ENCODE assay signal across 10 cellular contexts in the genomic region with DNA sequence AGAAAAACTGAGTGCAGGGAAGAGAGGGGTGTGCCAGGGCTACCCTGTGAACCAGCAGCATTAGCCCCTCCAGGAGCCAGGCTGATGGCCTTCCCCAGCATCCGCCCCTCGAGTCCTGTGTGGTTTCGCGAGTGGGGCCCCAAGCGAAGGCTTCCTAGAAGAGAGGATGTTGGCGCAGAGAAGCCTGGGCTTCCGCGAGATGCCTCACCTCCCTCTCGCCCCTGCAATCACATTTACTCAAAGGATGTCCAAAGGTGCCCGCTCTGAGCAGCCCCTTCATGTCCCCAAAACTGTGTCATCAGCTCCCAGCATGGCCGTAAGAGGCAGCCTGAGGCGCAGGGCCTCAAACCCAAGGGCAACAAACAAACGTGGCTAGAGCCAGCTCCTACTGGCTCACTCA.
DNase-seq lines count a peak whose midpoint lies in the region; ATAC-seq, FAIRE-seq and TF ChIP-seq lines count a peak whose summit lies in the region.
"Had no signal": no experiment of that assay in that cellular context is flagged by ENCODE, and none has a peak within 500 bp of the region (broad histone marks: within the 10 kb centered on the region; RNA-seq: fewer than 3 reads in every experiment).

No MANE protein-coding gene starts in this region.

- H3K4me3 Mint-ChIP-seq in CD14-positive monocyte = no peak overlapping the region

- peaks cover 0 to 2% (median 0%) of the 10 kb centered on the region in 3 donors for H3K27me3 Mint-ChIP-seq in CD14-positive monocyte (ENCODE audit: low read depth in 3 of 3)

- DNase-seq in CD14-positive monocyte (ENCODE audit: low spot score) (no peak), ascending aorta (ENCODE audit: low spot score in 2 of 2) (no peak), frontal cortex (ENCODE audit: low spot score in 2 of 2) (no peak)
- peak; percentile 52 to 66 for DNase-seq in activated CD4-positive, alpha-beta T cell treated with anti-CD3 and anti-CD28 coated beads, Interleukin-2, amount 50 U/mL, for 48 hours
- DNase-seq in stimulated activated CD4-positive, alpha-beta T cell treated with anti-CD3 and anti-CD28 coated beads, Interleukin-2, amount 100 ng/mL, for 24 hours = peak; percentile 54 to 55
- DNase-seq: NCI-H1436 treated with DMSO at 0.1 percent for 48 hours, SHP77 treated with DMSO at 0.1 percent for 48 hours had no signal

- no peaks in the 10 kb centered on the region for H3K9me3 Mint-ChIP-seq in CD14-positive monocyte

- H3K4me3 ChIP-seq in ascending aorta = no peak overlapping the region

- FAIRE-seq in frontal cortex (lab: Jason Lieb, UNC) = no peak

- peaks cover 55 to 62% of the 10 kb centered on the region in 2 donors for H3K36me3 Mint-ChIP-seq in CD14-positive monocyte

- H3K27me3 ChIP-seq in ascending aorta = no peaks in the 10 kb centered on the region

- no peaks in the 10 kb centered on the region for H3K9me3 ChIP-seq in ascending aorta

- peak overlapping the region in 6 of 7 donors; percentile 15 to 80 (median 61) for H3K27ac Mint-ChIP-seq in CD14-positive monocyte

- intact Hi-C loops in CD14-positive monocyte (cut with micrococcal nuclease) = no loop called here
- intact Hi-C loops in ascending aorta (cut with DNase I) = no loop called here

- ATAC-seq in HG03025 (IDR thresholded peaks at IDR 0.05; ENCODE audit: low FRiP score, unreplicated experiment) (no peak), GM21367 (IDR thresholded peaks at IDR 0.05; ENCODE audit: unreplicated experiment) (no peak), GM18498 (IDR thresholded peaks at IDR 0.05; ENCODE audit: unreplicated experiment) (no peak)

- H3K4me1 Mint-ChIP-seq in CD14-positive monocyte = peaks cover 96% of the 10 kb centered on the region

- peaks cover 2 to 25% of the 10 kb centered on the region in 2 donors for H3K4me1 ChIP-seq in ascending aorta

- peak overlapping the region; percentile 22 to 43 for H3K27ac ChIP-seq in ascending aorta

- H3K36me3 ChIP-seq in ascending aorta = no peaks in the 10 kb centered on the region

- no peak for TF ChIP-seq CTCF in CD14-positive monocyte (IDR thresholded peaks at IDR 0.05)
- TF ChIP-seq CTCF in ascending aorta (IDR thresholded peaks at IDR 0.05) = no peak

Comparison
In these comparisons a context has a peak if more than half of its experiments do, and no peak if none do; other contexts are left out.
1. DNase-seq: peak in activated CD4-positive, alpha-beta T cell treated with anti-CD3 and anti-CD28 coated beads, Interleukin-2, amount 50 U/mL, for 48 hours (2 of 2) and stimulated activated CD4-positive, alpha-beta T cell treated with anti-CD3 and anti-CD28 coated beads, Interleukin-2, amount 100 ng/mL, for 24 hours (2 of 2); none in CD14-positive monocyte (single experiment), ascending aorta (0 of 2) and frontal cortex (0 of 2).